8 cellular contexts compared by ENCODE assay signal in genomic region chr20:58980711-58981563, GRCh38. TPM values are rescaled to one million over a fixed set of nuclear protein-coding genes. Genes with fewer than 3 reads are reported as not detected.
DNase-seq lines count a peak whose midpoint lies in the region; ATAC-seq, FAIRE-seq and TF ChIP-seq lines count a peak whose summit lies in the region.

Gene NELFCD (plus strand): TSS chr20:58981256. CDS start chr20:58981310, 54 bp downstream.

- H3K9me2 ChIP-seq in hepatocyte (replicated peaks; ENCODE audit: insufficient read depth) = no peaks in the 10 kb centered on the region

- H3K27me3 ChIP-seq in astrocyte (ENCODE audit: insufficient read depth, low read length) (no peaks in the 10 kb centered on the region), hepatocyte (no peaks in the 10 kb centered on the region), aorta (ENCODE audit: control insufficient read depth in 1 of 2, insufficient read depth in 2 of 2, low read length in 1 of 2) (no peaks in the 10 kb centered on the region)

- H3K4me3 ChIP-seq in astrocyte (ENCODE audit: insufficient read depth, low read depth, low read length) = peak within 1 kb of the TSS; percentile 90
- H3K4me3 ChIP-seq in hepatocyte = peak within 1 kb of the TSS; percentile 83
- peak within 1 kb of the TSS; percentile 80 to 87 for H3K4me3 ChIP-seq in aorta (ENCODE audit: low read length in 2 of 2)

- H3K27me3 Mint-ChIP-seq in astrocyte (ENCODE audit: low read depth, unreplicated experiment) = no peaks in the 10 kb centered on the region

- H4K20me1 ChIP-seq in astrocyte (ENCODE audit: insufficient read depth, low read length) (peaks cover 33% of the 10 kb centered on the region), hepatocyte (ENCODE audit: insufficient read depth, poor library complexity, severe bottlenecking) (peaks cover 15% of the 10 kb centered on the region)

- WGBS in hepatocyte (ENCODE audit: low lambda C conversion rate, missing lambda C conversion rate) = 51% methylated on average over 23 of the region's 102 CpGs
- 8 to 14% methylated on average over 58 to 102 of the region's 102 CpGs for WGBS in aorta, 2 donors

- peaks cover 5% of the 10 kb centered on the region for H3K36me3 Mint-ChIP-seq in astrocyte (ENCODE audit: low read depth, unreplicated experiment)

- peak within 1 kb of the TSS; percentile 82 for H3K9ac ChIP-seq in astrocyte (ENCODE audit: low read length)

- ATAC-seq in HG02870 (IDR thresholded peaks at IDR 0.05; ENCODE audit: unreplicated experiment) (peak; percentile 58), aorta (ENCODE audit: low FRiP score) (peak; percentile 94)

- H3K4me2 ChIP-seq in astrocyte (ENCODE audit: low read length) (peak within 1 kb of the TSS; percentile 94), hepatocyte (peak within 1 kb of the TSS; percentile 97)

- H3K27ac ChIP-seq in astrocyte (ENCODE audit: low read depth, low read length) (peak within 1 kb of the TSS; percentile 87), hepatocyte (peak within 1 kb of the TSS; percentile 93), aorta (ENCODE audit: low read depth in 1 of 2, low read length in 2 of 2) (no peak within 1 kb of the TSS)

- TF ChIP-seq POLR2A in GM15510 (IDR thresholded peaks at IDR 0.05; ENCODE audit: borderline replicate concordance, extremely low read depth, insufficient read length) = peak; percentile 90

- H3K9me3 Mint-ChIP-seq in astrocyte (ENCODE audit: unreplicated experiment) = peaks cover 13% of the 10 kb centered on the region

- H3K79me2 ChIP-seq in astrocyte (ENCODE audit: insufficient read depth, low read length) = peaks cover 43% of the 10 kb centered on the region
- peaks cover 44% of the 10 kb centered on the region for H3K79me2 ChIP-seq in hepatocyte

- H2AFZ ChIP-seq in astrocyte (ENCODE audit: low read depth, low read length) = peak within 1 kb of the TSS; percentile 82
- H2AFZ ChIP-seq in hepatocyte = peak within 1 kb of the TSS; percentile 99

- peak within 1 kb of the TSS; percentile 94 for H3K4me3 Mint-ChIP-seq in astrocyte (ENCODE audit: unreplicated experiment)

- FAIRE-seq in astrocyte (lab: Jason Lieb, UNC) = no peak

- peak; percentile 45 for DNase-seq in NCI-H1694 (lab: John Stamatoyannopoulos, UW)
- DNase-seq in T-helper 22 cell (ENCODE audit: low read depth) = peak; percentile 74
- DNase-seq in astrocyte (ENCODE audit: low read depth) = peak; percentile 49
- peak; percentile 95 for DNase-seq in hepatocyte (ENCODE audit: low spot score)
- DNase-seq in renal cortical epithelial cell (ENCODE audit: low read depth) = peak; percentile 31
- peak; percentile 92 to 97 for DNase-seq in aorta

- H3K4me1 ChIP-seq in astrocyte (ENCODE audit: insufficient read depth, low read length) (peaks cover 4% of the 10 kb centered on the region), hepatocyte (ENCODE audit: insufficient read depth) (peaks cover 22% of the 10 kb centered on the region), aorta (ENCODE audit: control insufficient read depth in 1 of 2, insufficient read depth in 2 of 2, low read length in 2 of 2) (peaks cover 0 to 4% of the 10 kb centered on the region in 2 donors)

- no peaks in the 10 kb centered on the region for H3K36me3 ChIP-seq in astrocyte (ENCODE audit: insufficient read depth, low read length)
- H3K36me3 ChIP-seq in hepatocyte (replicated peaks; ENCODE audit: insufficient read depth, low read depth) = no peaks in the 10 kb centered on the region
- H3K36me3 ChIP-seq in aorta (ENCODE audit: control insufficient read depth in 1 of 2, insufficient read depth in 2 of 2, low read length in 1 of 2) = no peaks in the 10 kb centered on the region

- intact Hi-C loops in aorta (cut with DNase I) = loop anchor here (2.0 to 5.0 kb wide), 4 partner anchors 60 to 89 kb away; partner anchors contain the start of gene PRELID3B (in 1 of the 2)

- H3K27ac Mint-ChIP-seq in astrocyte (ENCODE audit: unreplicated experiment) = peak within 1 kb of the TSS; percentile 91

- H3K9me3 ChIP-seq in astrocyte (ENCODE audit: insufficient read depth, low read depth, low read length) (no peaks in the 10 kb centered on the region), hepatocyte (ENCODE audit: low read depth) (no peaks in the 10 kb centered on the region), aorta (ENCODE audit: control insufficient read depth, low read length) (peaks cover 2% of the 10 kb centered on the region)

- H3K4me1 Mint-ChIP-seq in astrocyte (ENCODE audit: low read depth, unreplicated experiment) = peaks cover 14% of the 10 kb centered on the region

- TF ChIP-seq CTCF in astrocyte (IDR thresholded peaks at IDR 0.05; ENCODE audit: insufficient read depth, low read depth, low read length) = no peak
- TF ChIP-seq CTCF in hepatocyte (IDR thresholded peaks at IDR 0.05; ENCODE audit: poor library complexity) = no peak

RNA-seq across cellular contexts. Expression of gene NELFCD, which starts in this region (rescaled TPM):
- total RNA-seq in astrocyte (56.7 and 70.4 TPM in 2 replicates), hepatocyte (41.7 and 48.3 TPM in 2 replicates), renal cortical epithelial cell (48.4 and 107 TPM in 2 replicates), aorta (10 to 100 TPM; 40.5 to 50.1 TPM)
- polyA plus RNA-seq in hepatocyte (64.0 and 77.7 TPM in 2 replicates), aorta (10 to 100 TPM; 22.7 to 53.9 TPM)

Comparison
In these comparisons a context has a peak if more than half of its experiments do, and no peak if none do; other contexts are left out.
1. DNase-seq: peak in every context shown above with its lines; median percentile 95 in hepatocyte; 94 in aorta; 74 in T-helper 22 cell; 49 in astrocyte; 45 in NCI-H1694; 31 in renal cortical epithelial cell.
2. H3K27ac ChIP-seq: peak in astrocyte (single experiment) and hepatocyte (single experiment); none in aorta (0 of 2).
3. Peak in every context shown above with its lines, with median percentiles within 50 percentile points of each other: H3K4me3 ChIP-seq.